Comparison of ENCODE assay signal across 1 cellular context in the genomic region with DNA sequence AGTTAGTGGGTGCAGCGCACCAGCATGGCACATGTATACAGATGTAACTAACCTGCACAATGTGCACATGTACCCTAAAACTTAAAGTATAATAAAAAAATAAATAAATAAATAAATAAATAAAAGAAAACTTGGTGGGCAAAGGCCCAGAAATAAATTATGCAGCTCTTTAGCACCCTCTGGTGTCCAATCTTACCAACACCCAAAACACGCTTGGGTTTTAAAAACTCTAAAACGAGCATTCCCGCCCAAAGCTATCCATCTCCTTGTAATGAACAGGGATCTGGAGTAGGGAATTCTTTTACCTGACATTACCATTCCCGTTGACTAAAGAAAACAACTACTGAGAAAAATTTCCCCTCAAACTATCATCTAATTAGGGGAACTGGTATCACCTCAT.
TF ChIP-seq lines count a peak whose summit lies in the region.

No MANE protein-coding gene starts in this region.

TF ChIP-seq in SK-N-SH, 30 proteins besides CTCF, POLR2A, EP300 and RAD21 (continued from another document):
- TF ChIP-seq USF1 (IDR thresholded peaks at IDR 0.05; ENCODE audit: borderline replicate concordance, low read depth) (no peak), SIN3A (IDR thresholded peaks at IDR 0.05; ENCODE audit: borderline replicate concordance, low read depth, low read length) (no peak)
